In the genomic region with DNA sequence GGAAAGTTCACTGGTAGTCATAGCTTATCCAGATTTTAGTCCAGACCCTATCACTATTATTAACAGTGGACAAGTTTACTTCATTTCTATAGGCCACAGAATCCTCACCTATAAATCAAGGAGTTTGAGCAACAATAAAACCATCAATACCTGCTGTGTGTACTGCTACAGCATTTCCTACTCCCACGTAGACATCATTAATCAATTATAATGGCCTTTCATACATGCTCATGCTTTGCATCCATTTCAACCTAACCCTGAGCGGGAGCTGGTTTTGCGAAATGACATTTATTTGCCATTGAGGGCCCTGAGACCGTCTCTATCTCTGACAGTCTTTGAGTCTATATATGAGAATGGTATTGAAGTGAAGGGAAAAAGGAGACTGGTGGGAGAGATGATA, we compare ENCODE assay signal across 21 cellular contexts.
DNase-seq lines count a peak whose midpoint lies in the region; ATAC-seq and TF ChIP-seq lines count a peak whose summit lies in the region.
"Had no signal": no experiment of that assay in that cellular context is flagged by ENCODE, and none has a peak within 500 bp of the region (broad histone marks: within the 10 kb centered on the region; RNA-seq: fewer than 3 reads in every experiment).

No MANE protein-coding gene starts in this region.

- TF ChIP-seq CTCF in A673 (conservative IDR thresholded peaks at IDR 0.05; ENCODE audit: low read depth, low read length) (no peak), heart left ventricle (IDR thresholded peaks at IDR 0.05) (no peak)

- H3K27ac ChIP-seq in A673 (ENCODE audit: low read depth, low read length, poor library complexity, severe bottlenecking) (no peak overlapping the region), heart left ventricle (no peak overlapping the region), right cardiac atrium (ENCODE audit: low read length) (no peak overlapping the region)
- H3K27ac ChIP-seq: 22Rv1; BLaER1 treated with 17β-estradiol and CSF1 and Interleukin-3, amounts not matched to agents 10 nM and 100 nM had no signal

- CTCF ChIA-PET in A673 (lab: Charles Lee) (interaction anchor here (1.0 kb wide), 1 partner anchor 16 kb away, joined by 3 read pairs; no protein-coding TSS in a partner anchor), HEK293T (lab: Yijun Ruan, JAX) (no interaction called here)

- 68 to 73% (median 72%) methylated on average over 4 of the region's 4 CpGs for WGBS in heart left ventricle, 4 donors
- 75% methylated on average over 4 of the region's 4 CpGs for WGBS in right cardiac atrium

- POLR2A ChIA-PET in A673 (lab: Charles Lee; ENCODE audit: low non-redundant PET) (interaction anchor here (0.5 to 0.6 kb wide), 3 partner anchors 8 to 244 kb away, joined by 3 to 6 read pairs (median 3); no protein-coding TSS in a partner anchor), HEK293T (lab: Yijun Ruan, JAX) (no interaction called here)

- H3K4me3 ChIP-seq in A673 (ENCODE audit: low read depth, low read length, poor library complexity, severe bottlenecking) (no peak overlapping the region), heart left ventricle (no peak overlapping the region), right cardiac atrium (ENCODE audit: low read length) (no peak overlapping the region)
- H3K4me3 ChIP-seq: BLaER1 treated with 17β-estradiol and CSF1 and Interleukin-3, amounts not matched to agents 10 nM and 100 nM; GM12878 had no signal

- intact Hi-C loops in A673 (cut with micrococcal nuclease; ENCODE audit: unreplicated experiment) (no loop called here), heart left ventricle (cut with DNase I) (no loop called here), right cardiac atrium (cut with DNase I) (no loop called here)

- H3K36me3 ChIP-seq in A673 (ENCODE audit: insufficient read depth, low read length, poor library complexity, severe bottlenecking) = no peaks in the 10 kb centered on the region
- H3K36me3 ChIP-seq in heart left ventricle = no peaks in the 10 kb centered on the region
- H3K36me3 ChIP-seq: BE2C; BLaER1 treated with 17β-estradiol and CSF1 and Interleukin-3, amounts not matched to agents 10 nM and 100 nM had no signal

- H3K9me3 ChIP-seq in A673 (ENCODE audit: low read depth, low read length, poor library complexity, severe bottlenecking) (no peaks in the 10 kb centered on the region), heart left ventricle (no peaks in the 10 kb centered on the region), right cardiac atrium (ENCODE audit: control insufficient read depth, low read length) (no peaks in the 10 kb centered on the region)
- H3K9me3 ChIP-seq: BE2C; BLaER1 treated with 17β-estradiol and CSF1 and Interleukin-3, amounts not matched to agents 10 nM and 100 nM had no signal

- H3K4me1 ChIP-seq in A673 (ENCODE audit: insufficient read depth, low read length, poor library complexity, severe bottlenecking) (peaks cover 13% of the 10 kb centered on the region), heart left ventricle (no peaks in the 10 kb centered on the region), right cardiac atrium (ENCODE audit: control insufficient read depth, insufficient read depth, low read length) (no peaks in the 10 kb centered on the region)
- H3K4me1 ChIP-seq: BE2C had no signal

- DNase-seq in A673 (ENCODE audit: low spot score) (peak; percentile 71), HEK293T (ENCODE audit: extremely low spot score) (peak; percentile 16), NCI-H526 (lab: John Stamatoyannopoulos, UW) (peak; percentile 60 to 73), heart left ventricle (no peak), right cardiac atrium (no peak)
- DNase-seq: ACHN; AML-193; BE2C; CD4-positive, alpha-beta T cell; CD8-positive, alpha-beta memory T cell; DMS 273 treated with DMSO at 0.1 percent for 48 hours; DMS79; EL; GDM1; H7; HCEC 1CT; HFFc6 had no signal

- TF ChIP-seq POLR2A in heart left ventricle (IDR thresholded peaks at IDR 0.05) = no peak

- ATAC-seq in GM19463 (IDR thresholded peaks at IDR 0.05; ENCODE audit: unreplicated experiment) = no peak
- no peak for ATAC-seq in heart left ventricle
- ATAC-seq in right cardiac atrium = no peak
- ATAC-seq: GM12878 had no signal

- no TSS peak for BruUV-seq in A673 (replicated peaks; lab: Mats Ljungman, UMichigan)

- H3K27me3 ChIP-seq in A673 (replicated peaks; ENCODE audit: insufficient read depth, low read depth, low read length, poor library complexity) (no peaks in the 10 kb centered on the region), heart left ventricle (no peaks in the 10 kb centered on the region), right cardiac atrium (ENCODE audit: control insufficient read depth, insufficient read depth) (no peaks in the 10 kb centered on the region)
- H3K27me3 ChIP-seq: BE2C; BLaER1 treated with 17β-estradiol and CSF1 and Interleukin-3, amounts not matched to agents 10 nM and 100 nM had no signal

TF ChIP-seq in HEK293T, 16 proteins besides CTCF, POLR2A, EP300 and RAD21:
- TF ChIP-seq, protein P1, sequence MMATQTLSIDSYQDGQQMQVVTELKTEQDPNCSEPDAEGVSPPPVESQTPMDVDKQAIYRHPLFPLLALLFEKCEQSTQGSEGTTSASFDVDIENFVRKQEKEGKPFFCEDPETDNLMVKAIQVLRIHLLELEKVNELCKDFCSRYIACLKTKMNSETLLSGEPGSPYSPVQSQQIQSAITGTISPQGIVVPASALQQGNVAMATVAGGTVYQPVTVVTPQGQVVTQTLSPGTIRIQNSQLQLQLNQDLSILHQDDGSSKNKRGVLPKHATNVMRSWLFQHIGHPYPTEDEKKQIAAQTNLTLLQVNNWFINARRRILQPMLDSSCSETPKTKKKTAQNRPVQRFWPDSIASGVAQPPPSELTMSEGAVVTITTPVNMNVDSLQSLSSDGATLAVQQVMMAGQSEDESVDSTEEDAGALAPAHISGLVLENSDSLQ (IDR thresholded peaks at IDR 0.05) = peak; percentile 67
- TF ChIP-seq NFRKB (IDR thresholded peaks at IDR 0.05) = no peak

Comparison
In these comparisons a context has a peak if more than half of its experiments do, and no peak if none do; other contexts are left out.
1. DNase-seq: peak in A673 (single experiment), HEK293T (single experiment) and NCI-H526 (2 of 2); none in heart left ventricle (0 of 5) and right cardiac atrium (0 of 3).